In the genomic region with DNA sequence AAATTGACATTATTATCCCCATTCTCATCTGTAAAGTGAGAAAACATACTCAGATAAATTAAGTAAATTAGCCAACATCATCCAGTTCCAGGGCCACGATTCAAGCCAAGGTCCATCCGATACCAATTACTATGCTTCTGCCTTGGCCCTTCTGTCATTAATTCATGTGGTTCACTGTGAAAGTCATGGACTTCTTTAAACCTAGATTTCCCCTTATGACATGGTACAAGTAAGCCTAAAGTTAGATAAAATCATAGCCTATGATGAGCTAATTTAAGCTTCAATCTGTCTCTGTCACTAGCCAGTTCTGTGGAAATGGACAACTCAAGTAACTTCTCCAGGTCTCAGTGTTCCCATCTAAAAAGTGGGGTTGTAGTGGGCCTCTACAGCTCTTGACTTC, we compare ENCODE assay signal across 11 cellular contexts.
A peak's percentile ranks its signal among the peaks of the same experiment; 100 is the strongest.
DNase-seq lines count a peak whose midpoint lies in the region; ATAC-seq, FAIRE-seq and TF ChIP-seq lines count a peak whose summit lies in the region.
"Had no signal": no experiment of that assay in that cellular context is flagged by ENCODE, and none has a peak within 500 bp of the region (broad histone marks: within the 10 kb centered on the region; RNA-seq: fewer than 3 reads in every experiment).

No MANE protein-coding gene starts in this region.

- H3K79me1 ChIP-seq in mesenchymal stem cell (replicated peaks; ENCODE audit: low read length, poor library complexity, severe bottlenecking) = no peaks in the 10 kb centered on the region

- H2BK5ac ChIP-seq in mesenchymal stem cell (ENCODE audit: low read depth, low read length, poor library complexity, severe bottlenecking) = peak overlapping the region; percentile 61

- H3K4me2 ChIP-seq in astrocyte (ENCODE audit: low read length) (peak overlapping the region; percentile 55), mesenchymal stem cell (ENCODE audit: low read length, poor library complexity, severe bottlenecking) (no peak overlapping the region)

- no peak for TF ChIP-seq POLR2A in tibial nerve (IDR thresholded peaks at IDR 0.05)

- H3K4me3 Mint-ChIP-seq in activated CD8-positive, alpha-beta memory T cell treated with anti-CD3 and anti-CD28 coated beads, Interleukin-2, amount 10 ng/mL, durations not matched to agents 7 days and 5 days = no peak overlapping the region
- peak overlapping the region; percentile 60 for H3K4me3 Mint-ChIP-seq in astrocyte (ENCODE audit: unreplicated experiment)

- TF ChIP-seq EP300 in tibial nerve (IDR thresholded peaks at IDR 0.05) = no peak

- H3K27ac ChIP-seq in astrocyte (ENCODE audit: low read depth, low read length) (peak overlapping the region; percentile 91), mesenchymal stem cell (ENCODE audit: low read length, poor library complexity, severe bottlenecking) (peak overlapping the region; percentile 42), tibial nerve (peak overlapping the region in 3 of 4 donors; percentile 37 to 82 (median 69))

- no peak overlapping the region for H3K4me3 ChIP-seq in astrocyte (ENCODE audit: insufficient read depth, low read depth, low read length)
- peak overlapping the region in 1 of 2 experiments; percentile 64 for H3K4me3 ChIP-seq in mesenchymal stem cell (ENCODE audit: insufficient read depth in 1 of 2, low read depth in 1 of 2, low read length in 2 of 2)
- no peak overlapping the region for H3K4me3 ChIP-seq in tibial nerve

- no peaks in the 10 kb centered on the region for H3K9me3 Mint-ChIP-seq in activated CD8-positive, alpha-beta memory T cell treated with anti-CD3 and anti-CD28 coated beads, Interleukin-2, amount 10 ng/mL, durations not matched to agents 7 days and 5 days (ENCODE audit: low read depth)
- no peaks in the 10 kb centered on the region for H3K9me3 Mint-ChIP-seq in astrocyte (ENCODE audit: unreplicated experiment)
- H3K9me3 Mint-ChIP-seq: T-helper 1 cell treated with Interleukin-12 subunit alpha and Interleukin-12 subunit beta and Interleukin-4 antibody, amounts not matched to agents 30 μg/mL and 1 μg/mL, for 36 hours had no signal

- no peak for ATAC-seq in activated CD8-positive, alpha-beta memory T cell treated with anti-CD3 and anti-CD28 coated beads, Interleukin-2, amount 10 ng/mL, durations not matched to agents 7 days and 5 days
- ATAC-seq in HG03108 (IDR thresholded peaks at IDR 0.05; ENCODE audit: unreplicated experiment) = no peak

- peaks cover 18% of the 10 kb centered on the region for H3K4me1 Mint-ChIP-seq in activated CD8-positive, alpha-beta memory T cell treated with anti-CD3 and anti-CD28 coated beads, Interleukin-2, amount 10 ng/mL, durations not matched to agents 7 days and 5 days
- H3K4me1 Mint-ChIP-seq in astrocyte (ENCODE audit: low read depth, unreplicated experiment) = peaks cover 46% of the 10 kb centered on the region

- H3K4me1 ChIP-seq in astrocyte (ENCODE audit: insufficient read depth, low read length) (peaks cover 41% of the 10 kb centered on the region), mesenchymal stem cell (ENCODE audit: control insufficient read depth, insufficient read depth, low read depth, low read length) (peaks cover 13% of the 10 kb centered on the region), tibial nerve (peaks cover 0 to 45% (median 25%) of the 10 kb centered on the region in 4 donors)

- no peaks in the 10 kb centered on the region for H4K20me1 ChIP-seq in astrocyte (ENCODE audit: insufficient read depth, low read length)

- H2BK12ac ChIP-seq in mesenchymal stem cell (ENCODE audit: low read length in 2 of 2) = peak overlapping the region in 1 of 2 experiments; percentile 59

- no peak overlapping the region for H2BK120ac ChIP-seq in mesenchymal stem cell (ENCODE audit: low read depth, low read length)

- no peaks in the 10 kb centered on the region for H3K79me2 ChIP-seq in astrocyte (ENCODE audit: insufficient read depth, low read length)

- no peak overlapping the region for H4K8ac ChIP-seq in mesenchymal stem cell (ENCODE audit: low read length)

- H4K91ac ChIP-seq in mesenchymal stem cell (ENCODE audit: low read length) = no peak overlapping the region

- no peaks in the 10 kb centered on the region for H3K36me3 Mint-ChIP-seq in activated CD8-positive, alpha-beta memory T cell treated with anti-CD3 and anti-CD28 coated beads, Interleukin-2, amount 10 ng/mL, durations not matched to agents 7 days and 5 days
- H3K36me3 Mint-ChIP-seq in astrocyte (ENCODE audit: low read depth, unreplicated experiment) = no peaks in the 10 kb centered on the region

- H3K36me3 ChIP-seq in astrocyte (ENCODE audit: insufficient read depth, low read length) (no peaks in the 10 kb centered on the region), mesenchymal stem cell (ENCODE audit: control insufficient read depth in 1 of 2, insufficient read depth in 2 of 2, low read depth in 1 of 2, low read length in 2 of 2) (no peaks in the 10 kb centered on the region), tibial nerve (no peaks in the 10 kb centered on the region)

- H2BK15ac ChIP-seq in mesenchymal stem cell (ENCODE audit: low read depth, poor library complexity, severe bottlenecking) = peak overlapping the region; percentile 74

- CTCF ChIA-PET in activated CD8-positive, alpha-beta memory T cell treated with anti-CD3 and anti-CD28 coated beads, Interleukin-2, amount 10 ng/mL, durations not matched to agents 7 days and 5 days (lab: Charles Lee) = interaction anchor here (1.2 kb wide), 1 partner anchor 228 kb away, joined by 3 read pairs; no protein-coding TSS in a partner anchor

- TF ChIP-seq CTCF in astrocyte (IDR thresholded peaks at IDR 0.05; ENCODE audit: insufficient read depth, low read depth, low read length) (no peak), tibial nerve (IDR thresholded peaks at IDR 0.05) (no peak)

- no peak for FAIRE-seq in astrocyte (lab: Jason Lieb, UNC)

- no peak for DNase-seq in activated CD8-positive, alpha-beta memory T cell treated with anti-CD3 and anti-CD28 coated beads, Interleukin-2, amount 10 ng/mL, durations not matched to agents 7 days and 5 days
- DNase-seq in activated CD8-positive, alpha-beta memory T cell treated with anti-CD3 and anti-CD28 coated beads for 24 hours = no peak
- DNase-seq in astrocyte (ENCODE audit: low read depth) (no peak), mesenchymal stem cell (no peak), tibial nerve (ENCODE audit: low spot score in 2 of 2) (no peak), NCI-H146 (lab: John Stamatoyannopoulos, UW) (no peak)
- DNase-seq in activated naive CD4-positive, alpha-beta T cell (lab: John Stamatoyannopoulos, UW) = no peak
- DNase-seq: KBM-7, NCI-H510A had no signal

- H2AFZ ChIP-seq in astrocyte (ENCODE audit: low read depth, low read length) (no peak overlapping the region), mesenchymal stem cell (ENCODE audit: low read depth, low read length) (no peak overlapping the region)

- H3K18ac ChIP-seq in mesenchymal stem cell (ENCODE audit: low read depth in 1 of 2, low read length in 2 of 2) = peak overlapping the region; percentile 8 to 28

- H3K27ac Mint-ChIP-seq in activated CD8-positive, alpha-beta memory T cell treated with anti-CD3 and anti-CD28 coated beads, Interleukin-2, amount 10 ng/mL, durations not matched to agents 7 days and 5 days = peak overlapping the region; percentile 5
- peak overlapping the region; percentile 99 for H3K27ac Mint-ChIP-seq in astrocyte (ENCODE audit: unreplicated experiment)

- H3K23ac ChIP-seq in mesenchymal stem cell (ENCODE audit: low read length in 2 of 2) = no peak overlapping the region

- no peak overlapping the region for H2AK5ac ChIP-seq in mesenchymal stem cell (ENCODE audit: low read length, severe bottlenecking)

- H3K9me3 ChIP-seq in astrocyte (ENCODE audit: insufficient read depth, low read depth, low read length) (no peaks in the 10 kb centered on the region), mesenchymal stem cell (ENCODE audit: control insufficient read depth, low read length) (no peaks in the 10 kb centered on the region), tibial nerve (no peaks in the 10 kb centered on the region)

- H3K27me3 ChIP-seq in astrocyte (ENCODE audit: insufficient read depth, low read length) (no peaks in the 10 kb centered on the region), mesenchymal stem cell (ENCODE audit: control insufficient read depth in 1 of 2, insufficient read depth in 1 of 2, low read length in 2 of 2) (no peaks in the 10 kb centered on the region), tibial nerve (no peaks in the 10 kb centered on the region)

- H3K27me3 Mint-ChIP-seq in activated CD8-positive, alpha-beta memory T cell treated with anti-CD3 and anti-CD28 coated beads, Interleukin-2, amount 10 ng/mL, durations not matched to agents 7 days and 5 days = peaks cover 19% of the 10 kb centered on the region
- H3K27me3 Mint-ChIP-seq in astrocyte (ENCODE audit: low read depth, unreplicated experiment) = peaks cover 2% of the 10 kb centered on the region

- no peak overlapping the region for H3K4ac ChIP-seq in mesenchymal stem cell (ENCODE audit: low read depth in 1 of 2, low read length in 2 of 2)

- peak overlapping the region; percentile 75 for H3K9ac ChIP-seq in astrocyte (ENCODE audit: low read length)
- H3K9ac ChIP-seq in mesenchymal stem cell (ENCODE audit: low read length) = peak overlapping the region; percentile 79

- 88% methylated on average over 2 of the region's 2 CpGs for WGBS in mesenchymal stem cell
- WGBS in tibial nerve, 2 donors = 88 to 89% methylated on average over 2 of the region's 2 CpGs

- no peak overlapping the region for H3K14ac ChIP-seq in mesenchymal stem cell (ENCODE audit: low read length in 2 of 2)
